ENCODE assay signal across 6 cellular contexts in genomic region chr3:192194081-192194480, GRCh38.
"Had no signal": no experiment of that assay in that cellular context is flagged by ENCODE, and none has a peak within 500 bp of the region (broad histone marks: within the 10 kb centered on the region; RNA-seq: fewer than 3 reads in every experiment).

No MANE protein-coding gene starts in this region.

- ATAC-seq: GM23338, HepG2 had no signal

- H2AFZ ChIP-seq: GM23338 had no signal

- DNase-seq: H9, HCEC 1CT, KBM-7 had no signal

- H3K4me2 ChIP-seq: GM23338 had no signal

- H3K27ac ChIP-seq: HL-60 had no signal

- H3K4me3 ChIP-seq: GM23338 had no signal
